ENCODE assay signal across 19 cellular contexts in genomic region chr17:21089145-21089544, GRCh38. TPM values are rescaled to one million over a fixed set of nuclear protein-coding genes. Genes with fewer than 3 reads are reported as not detected.
DNase-seq lines count a peak whose midpoint lies in the region; ATAC-seq and TF ChIP-seq lines count a peak whose summit lies in the region.
"Had no signal": no experiment of that assay in that cellular context is flagged by ENCODE, and none has a peak within 500 bp of the region (broad histone marks: within the 10 kb centered on the region; RNA-seq: fewer than 3 reads in every experiment).

No MANE protein-coding gene starts in this region.

- TF ChIP-seq CTCF in mammary epithelial cell (conservative IDR thresholded peaks at IDR 0.05 in 1 of 2, IDR thresholded peaks at IDR 0.05 in 1 of 2; ENCODE audit: extremely low read depth in 1 of 2, insufficient read depth in 1 of 2, low read depth in 1 of 2, low read length in 2 of 2) (no peak), breast epithelium (IDR thresholded peaks at IDR 0.05) (no peak), PC-3 (conservative IDR thresholded peaks at IDR 0.05; ENCODE audit: low read depth, low read length) (no peak), foreskin fibroblast (IDR thresholded peaks at IDR 0.05; ENCODE audit: low read depth, low read length) (no peak), gastrocnemius medialis (IDR thresholded peaks at IDR 0.05 in 4 of 5, conservative IDR thresholded peaks at IDR 0.05 in 1 of 5) (no peak)

- no peak overlapping the region for H3K4me2 ChIP-seq in mammary epithelial cell (ENCODE audit: insufficient read depth, low read depth, low read length)
- peak overlapping the region; percentile 17 for H3K4me2 ChIP-seq in PC-3 (ENCODE audit: low read length)

- dilution Hi-C loops in mammary epithelial cell (cut with HindIII; ENCODE audit: low sequenced_read_pairs): no loop called here

- intact Hi-C loops in mammary epithelial cell (cut with micrococcal nuclease) (no loop called here), breast epithelium (cut with DNase I; ENCODE audit: low total_unique reads) (no loop called here), PC-3 (cut with micrococcal nuclease) (loop anchor here (2.0 kb wide), 1 partner anchor 48 kb away; no protein-coding TSS in a partner anchor), Right ventricle myocardium superior (cut with DNase I) (no loop called here), gastrocnemius medialis (cut with DNase I; ENCODE audit: low total_unique reads) (no loop called here)

- POLR2A ChIA-PET in PC-3 (lab: Charles Lee; ENCODE audit: unreplicated experiment): no interaction called here

- no peaks in the 10 kb centered on the region for H3F3A ChIP-seq in PC-3 (ENCODE audit: low read length, unreplicated experiment)

- H4K20me1 ChIP-seq in mammary epithelial cell (ENCODE audit: insufficient read depth, low read length) (no peaks in the 10 kb centered on the region), PC-3 (ENCODE audit: low read length) (no peaks in the 10 kb centered on the region)

- BruUV-seq in mammary epithelial cell (replicated peaks; lab: Mats Ljungman, UMichigan) (no TSS peak), PC-3 (replicated peaks; lab: Mats Ljungman, UMichigan) (no TSS peak)

- ATAC-seq in PC-3: peak; percentile 96
- no peak for ATAC-seq in Right ventricle myocardium superior (ENCODE audit: poor library complexity)
- no peak for ATAC-seq in GM21619 (IDR thresholded peaks at IDR 0.05; ENCODE audit: unreplicated experiment)
- ATAC-seq in gastrocnemius medialis: no peak

- H3K27me3 ChIP-seq in mammary epithelial cell (ENCODE audit: insufficient read depth, low read length) (no peaks in the 10 kb centered on the region), breast epithelium (no peaks in the 10 kb centered on the region), PC-3 (ENCODE audit: low read length) (no peaks in the 10 kb centered on the region), gastrocnemius medialis (no peaks in the 10 kb centered on the region)
- H3K27me3 ChIP-seq: sigmoid colon had no signal

- H3K4me3 ChIP-seq in mammary epithelial cell (replicated peaks in 1 of 3; ENCODE audit: insufficient read depth in 1 of 3, low read depth in 2 of 3, low read length in 3 of 3) (no peak overlapping the region), breast epithelium (no peak overlapping the region), PC-3 (ENCODE audit: low read length) (no peak overlapping the region), foreskin fibroblast (ENCODE audit: low read depth in 1 of 2, low read length in 2 of 2) (no peak overlapping the region), gastrocnemius medialis (no peak overlapping the region)
- H3K4me3 ChIP-seq: coronary artery, esophagus squamous epithelium, sigmoid colon had no signal

- H3K4me1 ChIP-seq in mammary epithelial cell (ENCODE audit: insufficient read depth, low read length): peaks cover 3% of the 10 kb centered on the region
- H3K4me1 ChIP-seq in breast epithelium: no peaks in the 10 kb centered on the region
- peaks cover 15% of the 10 kb centered on the region for H3K4me1 ChIP-seq in PC-3 (ENCODE audit: insufficient read depth, low read length)
- H3K4me1 ChIP-seq in gastrocnemius medialis: no peaks in the 10 kb centered on the region
- H3K4me1 ChIP-seq: esophagus squamous epithelium, sigmoid colon had no signal

- H2AFZ ChIP-seq in mammary epithelial cell (ENCODE audit: low read depth, low read length): no peak overlapping the region
- no peak overlapping the region for H2AFZ ChIP-seq in PC-3 (ENCODE audit: low read length)

- 11% methylated on average over 1 of the region's 1 CpG for WGBS in mammary epithelial cell (ENCODE audit: low coverage, missing lambda C conversion rate)

- peak; percentile 49 for DNase-seq in mammary epithelial cell
- DNase-seq in breast epithelium (ENCODE audit: low spot score in 2 of 2): no peak
- peak; percentile 88 for DNase-seq in PC-3
- DNase-seq in foreskin fibroblast: peak; percentile 34 to 57
- DNase-seq in Right ventricle myocardium superior: no peak
- no peak for DNase-seq in MV-4-11 (lab: John Stamatoyannopoulos, UW)
- no peak for DNase-seq in gastrocnemius medialis
- DNase-seq: activated CD4-positive, alpha-beta T cell treated with anti-CD3 and anti-CD28 coated beads, Interleukin-2, amount 10 ng/mL, durations not matched to agents 7 days and 5 days; activated T-cell treated with anti-CD3 and anti-CD28 coated beads, Interleukin-2, amount 50 U/mL, for 48 hours; amniotic stem cell; DMS 273 treated with DMSO at 0.1 percent for 48 hours; esophagus squamous epithelium; mesendoderm; NCI-H1436 treated with DMSO at 0.1 percent for 48 hours; NCI-H446 treated with DMSO at 0.1 percent for 48 hours; RPMI8226; sigmoid colon had no signal

- CTCF ChIA-PET in mammary epithelial cell (lab: Charles Lee; ENCODE audit: low non-redundant PET): no interaction called here
- CTCF ChIA-PET in PC-3 (lab: Charles Lee): no interaction called here

- H3K9me2 ChIP-seq in PC-3 (replicated peaks; ENCODE audit: low read length): no peaks in the 10 kb centered on the region

- H3K27ac ChIP-seq in mammary epithelial cell (ENCODE audit: insufficient read depth, low read depth, low read length) (no peak overlapping the region), breast epithelium (no peak overlapping the region), PC-3 (ENCODE audit: low read length) (peak overlapping the region; percentile 67), gastrocnemius medialis (no peak overlapping the region)
- H3K27ac ChIP-seq: coronary artery, esophagus squamous epithelium, sigmoid colon had no signal

- no peaks in the 10 kb centered on the region for H3K36me3 ChIP-seq in mammary epithelial cell (ENCODE audit: insufficient read depth, low read length)
- H3K36me3 ChIP-seq in breast epithelium: no peaks in the 10 kb centered on the region
- no peaks in the 10 kb centered on the region for H3K36me3 ChIP-seq in PC-3 (ENCODE audit: low read depth, low read length)
- H3K36me3 ChIP-seq in gastrocnemius medialis: no peaks in the 10 kb centered on the region
- H3K36me3 ChIP-seq: esophagus squamous epithelium, sigmoid colon had no signal

- H3K9me3 ChIP-seq in mammary epithelial cell (replicated peaks; ENCODE audit: insufficient read depth, low read length) (no peaks in the 10 kb centered on the region), breast epithelium (no peaks in the 10 kb centered on the region), PC-3 (ENCODE audit: low read length) (no peaks in the 10 kb centered on the region), gastrocnemius medialis (no peaks in the 10 kb centered on the region)
- H3K9me3 ChIP-seq: esophagus squamous epithelium, sigmoid colon had no signal

- H3K9ac ChIP-seq in mammary epithelial cell (ENCODE audit: insufficient read depth, low read length): no peak overlapping the region
- H3K9ac ChIP-seq in PC-3 (ENCODE audit: low read length): no peak overlapping the region

- TF ChIP-seq POLR2A in breast epithelium (IDR thresholded peaks at IDR 0.05): no peak
- TF ChIP-seq POLR2A in gastrocnemius medialis (IDR thresholded peaks at IDR 0.05): no peak

- H3K79me2 ChIP-seq in mammary epithelial cell (ENCODE audit: insufficient read depth, low read length): no peaks in the 10 kb centered on the region
- no peaks in the 10 kb centered on the region for H3K79me2 ChIP-seq in PC-3 (ENCODE audit: low read length)

- in situ Hi-C loops in mammary epithelial cell (cut with MboI; ENCODE audit: low sequenced_read_pairs in 2 of 2): no loop called here
- in situ Hi-C loops in gastrocnemius medialis (cut with MboI; ENCODE audit: low sequenced_read_pairs in 4 of 4): no loop called here

RNA-seq across cellular contexts. Expression of gene DHRS7B, which starts 37.6 kb away (rescaled TPM):
- total RNA-seq in mammary epithelial cell (10 to 100 TPM; 27.3 to 29.5 TPM), breast epithelium (10 to 100 TPM; 53.7 to 64.0 (median 60.9) TPM), PC-3 (2014; rRNA removed) (29.5 and 38.4 TPM in 2 replicates), Right ventricle myocardium superior (22.4 TPM), gastrocnemius medialis (10 to 100 TPM; 35.7 to 73.2 (median 43.2) TPM)
- 51.3 TPM for polyA plus RNA-seq in mammary epithelial cell
- 58.2 TPM for polyA minus RNA-seq in mammary epithelial cell

RNA-seq across cellular contexts. Expression of gene USP22, which starts 46.3 kb away (rescaled TPM):
- total RNA-seq in mammary epithelial cell: 100 to 1,000 TPM; 187 to 318 TPM
- polyA plus RNA-seq in mammary epithelial cell: 175 TPM
- 423 TPM for polyA minus RNA-seq in mammary epithelial cell
- 100 to 1,000 TPM; 115 to 156 (median 139) TPM for total RNA-seq in breast epithelium
- total RNA-seq in PC-3 (2014; rRNA removed): 188 and 215 TPM in 2 replicates
- 139 TPM for total RNA-seq in Right ventricle myocardium superior
- total RNA-seq in gastrocnemius medialis: 100 to 1,000 TPM; 120 to 258 (median 143) TPM

Comparison
In these comparisons a context has a peak if more than half of its experiments do, and no peak if none do; other contexts are left out.
1. DNase-seq: peak in mammary epithelial cell (single experiment), PC-3 (single experiment) and foreskin fibroblast (2 of 2); none in breast epithelium (0 of 2), Right ventricle myocardium superior (single experiment), MV-4-11 (single experiment) and gastrocnemius medialis (0 of 2).